30 cellular contexts compared by ENCODE assay signal in genomic region chr21:18743523-18743922, GRCh38.
"Had no signal": no experiment of that assay in that cellular context is flagged by ENCODE, and none has a peak within 500 bp of the region (broad histone marks: within the 10 kb centered on the region; RNA-seq: fewer than 3 reads in every experiment).

No MANE protein-coding gene starts in this region.

- H3K36me3 ChIP-seq: colonic mucosa, esophagus squamous epithelium, gastrocnemius medialis, neutrophil, ovary, right lobe of liver, tibial nerve had no signal

- H3K27me3 ChIP-seq: colonic mucosa, esophagus squamous epithelium, gastrocnemius medialis, neutrophil, ovary, right lobe of liver, tibial nerve had no signal

- H3K36me3 Mint-ChIP-seq: activated CD8-positive, alpha-beta memory T cell treated with anti-CD3 and anti-CD28 coated beads, Interleukin-2, amount 10 ng/mL, durations not matched to agents 7 days and 5 days; activated naive CD4-positive, alpha-beta T cell treated with anti-CD3 and anti-CD28 coated beads, Interleukin-2, amount 50 U/mL, for 72 hours; naive B cell; WTC11 had no signal

- H3K4me1 ChIP-seq: colonic mucosa, esophagus squamous epithelium, gastrocnemius medialis, right lobe of liver had no signal

- H3K27ac ChIP-seq: colonic mucosa, epithelial cell of prostate, esophagus squamous epithelium, gastrocnemius medialis, neutrophil, ovary, right lobe of liver, tibial nerve had no signal

- H3K27me3 Mint-ChIP-seq: activated CD4-positive, alpha-beta T cell treated with anti-CD3 and anti-CD28 coated beads, Interleukin-2, amount 10 ng/mL, durations not matched to agents 7 days and 5 days; activated CD8-positive, alpha-beta memory T cell treated with anti-CD3 and anti-CD28 coated beads, Interleukin-2, amount 10 ng/mL, durations not matched to agents 7 days and 5 days; central memory CD8-positive, alpha-beta T cell; naive B cell; progenitor cell of endocrine pancreas; T-helper 17 cell had no signal

- H3K4me3 ChIP-seq: colonic mucosa, esophagus squamous epithelium, gastrocnemius medialis, ovary, right lobe of liver, tibial nerve had no signal

- H3K4me3 Mint-ChIP-seq: activated CD4-positive, alpha-beta T cell treated with anti-CD3 and anti-CD28 coated beads, Interleukin-2, amount 10 ng/mL, durations not matched to agents 7 days and 5 days; activated CD8-positive, alpha-beta memory T cell treated with anti-CD3 and anti-CD28 coated beads, Interleukin-2, amount 10 ng/mL, durations not matched to agents 7 days and 5 days; activated CD8-positive, alpha-beta T cell treated with anti-CD3 and anti-CD28 coated beads, Interleukin-2, amount 10 ng/mL, durations not matched to agents 7 days and 5 days; central memory CD8-positive, alpha-beta T cell; naive B cell; nephron progenitor cell; T-helper 17 cell; WTC11 had no signal

- H3K9me3 ChIP-seq: colonic mucosa, esophagus squamous epithelium, gastrocnemius medialis, neutrophil, ovary, right lobe of liver, tibial nerve had no signal

- H3K4me1 Mint-ChIP-seq: activated CD4-positive, alpha-beta T cell treated with anti-CD3 and anti-CD28 coated beads, Interleukin-2, amount 10 ng/mL, durations not matched to agents 7 days and 5 days; activated CD8-positive, alpha-beta memory T cell treated with anti-CD3 and anti-CD28 coated beads, Interleukin-2, amount 10 ng/mL, durations not matched to agents 7 days and 5 days; central memory CD8-positive, alpha-beta T cell; naive B cell; T-helper 17 cell had no signal

- H3K9me3 Mint-ChIP-seq: naive B cell, nephron progenitor cell, WTC11 had no signal

- H3K27ac Mint-ChIP-seq: activated CD4-positive, alpha-beta T cell treated with anti-CD3 and anti-CD28 coated beads, Interleukin-2, amount 10 ng/mL, durations not matched to agents 7 days and 5 days; activated CD8-positive, alpha-beta memory T cell treated with anti-CD3 and anti-CD28 coated beads, Interleukin-2, amount 10 ng/mL, durations not matched to agents 7 days and 5 days; activated CD8-positive, alpha-beta T cell treated with anti-CD3 and anti-CD28 coated beads, Interleukin-2, amount 10 ng/mL, durations not matched to agents 7 days and 5 days; activated naive CD4-positive, alpha-beta T cell treated with anti-CD3 and anti-CD28 coated beads, Interleukin-2, amount 50 U/mL, for 72 hours; activated T-helper 2 cell treated with anti-CD3 and anti-CD28 coated beads, Interferon-gamma antibody, Interleukin-2, Interleukin-4, amounts not matched to agents 10 μg/mL and 5 μg/mL and 100 μg/mL, durations not matched to agents 14 hours and 24 hours and 36 hours; naive B cell; nephron progenitor cell; progenitor cell of endocrine pancreas; T-helper 17 cell; WTC11 had no signal

- DNase-seq: activated CD4-positive, alpha-beta T cell treated with anti-CD3 and anti-CD28 coated beads for 1 hour; activated CD4-positive, alpha-beta T cell treated with anti-CD3 and anti-CD28 coated beads, Interleukin-2, amount 10 ng/mL, durations not matched to agents 7 days and 5 days; activated CD8-positive, alpha-beta memory T cell treated with anti-CD3 and anti-CD28 coated beads, Interleukin-2, amount 10 ng/mL, durations not matched to agents 7 days and 5 days; activated CD8-positive, alpha-beta T cell treated with anti-CD3 and anti-CD28 coated beads, Interleukin-2, amount 10 ng/mL, durations not matched to agents 7 days and 5 days; activated T-cell treated with anti-CD3 and anti-CD28 coated beads, Interleukin-2, amount 50 U/mL, for 48 hours; anterior cingulate cortex; colonic mucosa; effector CD8-positive, alpha-beta T cell; esophagus squamous epithelium; gastrocnemius medialis; glutamatergic neuron; islet precursor cell; left cardiac atrium; left ventricle myocardium superior; naive B cell; nephron progenitor cell; ovary; right lobe of liver; stimulated activated CD4-positive, alpha-beta T cell treated with anti-CD3 and anti-CD28 coated beads, Interleukin-2, amount 100 ng/mL, for 48 hours; stimulated activated naive CD4-positive, alpha-beta T cell treated with Interleukin-2 at 50 U/mL for 16 hours; T-helper 17 cell; T1000 had no signal
